19 cellular contexts compared by ENCODE assay signal in the genomic region with DNA sequence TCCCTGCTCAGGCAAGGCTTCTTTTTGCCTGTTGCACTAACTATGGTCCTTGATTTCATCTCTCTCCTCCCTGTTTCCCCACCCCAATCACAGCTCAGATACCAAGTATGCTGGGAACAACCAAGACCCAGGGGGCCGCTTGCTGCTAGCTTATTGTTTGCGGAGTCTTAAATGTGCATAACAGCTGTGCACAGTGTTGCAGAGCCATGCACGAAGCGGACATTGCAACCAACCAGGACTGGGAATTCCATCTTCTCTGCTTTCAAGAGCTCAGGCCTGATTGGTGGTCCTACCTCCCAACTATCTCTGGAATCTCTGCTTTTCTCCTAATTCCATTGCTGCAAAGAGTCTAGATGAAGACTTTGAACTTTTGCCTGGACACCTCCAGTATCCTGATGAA.
DNase-seq lines count a peak whose midpoint lies in the region; ATAC-seq and TF ChIP-seq lines count a peak whose summit lies in the region.
"Had no signal": no experiment of that assay in that cellular context is flagged by ENCODE, and none has a peak within 500 bp of the region (broad histone marks: within the 10 kb centered on the region; RNA-seq: fewer than 3 reads in every experiment).

No MANE protein-coding gene starts in this region.

- DNase-seq in Right ventricle myocardium inferior (ENCODE audit: missing footprints) = no peak
- no peak for DNase-seq in right atrium auricular region (ENCODE audit: low spot score)
- DNase-seq in fibroblast of gingiva (ENCODE audit: low read depth) = peak; percentile 70
- DNase-seq in nephron progenitor cell = no peak
- DNase-seq in activated CD4-positive, alpha-beta T cell treated with anti-CD3 and anti-CD28 coated beads, Interleukin-2, amount 50 U/mL, for 48 hours = no peak
- DNase-seq in NCI-H82 (lab: John Stamatoyannopoulos, UW) = no peak
- DNase-seq in NCI-H1436 treated with DMSO at 0.1 percent for 48 hours (lab: John Stamatoyannopoulos, UW) = no peak
- DNase-seq in NCI-H128 (lab: John Stamatoyannopoulos, UW; ENCODE audit: unreplicated experiment) = no peak
- DNase-seq: C1 segment of cervical spinal cord, DMS79 treated with DMSO at 0.1 percent for 48 hours, Kasumi-1, MM.1S, NCI-H1092 treated with DMSO at 0.1 percent for 48 hours, NCI-H1694 treated with DMSO at 0.1 percent for 48 hours, NCI-H526 treated with DMSO at 0.1 percent for 48 hours, OCI-M1 had no signal

- no peaks in the 10 kb centered on the region for H3K9me3 ChIP-seq in right atrium auricular region

- TF ChIP-seq CTCF in right atrium auricular region (IDR thresholded peaks at IDR 0.05) (no peak), nephron progenitor cell (IDR thresholded peaks at IDR 0.05) (no peak)

- H3K9me3 Mint-ChIP-seq in nephron progenitor cell = peaks cover 16% of the 10 kb centered on the region
- H3K9me3 Mint-ChIP-seq: IgD-negative memory B cell had no signal

- no peak overlapping the region for H3K27ac ChIP-seq in right atrium auricular region
- H3K27ac ChIP-seq: 22Rv1, HL-60 had no signal

- peak; percentile 21 for ATAC-seq in Right ventricle myocardium inferior

- no peak overlapping the region for H3K27ac Mint-ChIP-seq in nephron progenitor cell
- H3K27ac Mint-ChIP-seq: IgD-negative memory B cell had no signal

- intact Hi-C loops in Right ventricle myocardium inferior (cut with DNase I) = loop anchor here (2.0 to 5.0 kb wide), 2 partner anchors 74 to 135 kb away; no protein-coding TSS in a partner anchor

- no peak overlapping the region for H3K4me3 ChIP-seq in right atrium auricular region

- peaks cover 0 to 56% of the 10 kb centered on the region in 2 donors for H3K4me1 ChIP-seq in right atrium auricular region

- H3K4me1 Mint-ChIP-seq in nephron progenitor cell = peaks cover 42% of the 10 kb centered on the region

- H3K4me3 Mint-ChIP-seq in nephron progenitor cell = peak overlapping the region; percentile 33
- H3K4me3 Mint-ChIP-seq: IgD-negative memory B cell had no signal

- no peaks in the 10 kb centered on the region for H3K36me3 ChIP-seq in right atrium auricular region

- no peaks in the 10 kb centered on the region for H3K36me3 Mint-ChIP-seq in nephron progenitor cell (ENCODE audit: low read depth)

- H3K27me3 ChIP-seq in right atrium auricular region = no peaks in the 10 kb centered on the region

- H3K27me3 Mint-ChIP-seq in nephron progenitor cell (ENCODE audit: low read depth, poor library complexity) = peaks cover 33% of the 10 kb centered on the region
